In the genomic region with DNA sequence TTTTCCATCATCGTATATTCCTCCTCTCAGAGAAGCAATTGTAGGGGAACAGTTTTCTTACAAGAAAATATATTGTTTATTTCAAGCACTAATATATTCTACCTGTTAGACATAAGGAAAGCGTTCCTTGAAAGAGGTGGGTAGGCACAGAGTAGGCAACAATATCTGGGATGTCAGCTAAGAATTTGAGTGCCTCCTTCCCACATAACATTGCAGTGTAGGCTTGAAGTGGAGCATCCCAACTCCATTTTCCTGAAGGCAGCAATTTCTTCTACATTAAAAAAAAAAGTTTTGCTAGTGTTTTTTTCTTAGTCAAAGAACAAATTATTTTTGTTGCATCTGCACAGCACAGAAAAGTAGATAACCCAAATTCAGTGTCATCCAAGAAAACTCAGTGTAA, we compare ENCODE assay signal across 8 cellular contexts. TPM values are rescaled to one million over a fixed set of nuclear protein-coding genes. Genes with fewer than 3 reads are reported as not detected.
"Had no signal": no experiment of that assay in that cellular context is flagged by ENCODE, and none has a peak within 500 bp of the region (broad histone marks: within the 10 kb centered on the region; RNA-seq: fewer than 3 reads in every experiment).

No MANE protein-coding gene starts in this region.

- H3K9me3 ChIP-seq: HAP-1 had no signal

- DNase-seq: GM23248, GOT3, H7, IMR-90 had no signal

- H3K4me3 ChIP-seq: GM23248, HAP-1, K562 had no signal

- H3K27ac ChIP-seq: GM23248 had no signal

- H3K36me3 ChIP-seq: HAP-1 had no signal

- ATAC-seq: HCT116, K562 had no signal

RNA-seq across cellular contexts. Expression of a gene that starts 59.8 kb away (rescaled TPM):
- total RNA-seq: H7, HT-29 had no signal
